1 cellular context compared by ENCODE assay signal in genomic region chr16:8812162-8812843, GRCh38.
TF ChIP-seq lines count a peak whose summit lies in the region.

No MANE protein-coding gene starts in this region.

TF ChIP-seq in GM23338, 12 proteins besides CTCF, POLR2A, EP300 and RAD21 (continued from another document):
- TF ChIP-seq ZNF462 (CRISPR knock-in tag; IDR thresholded peaks at IDR 0.05): no peak
- no peak for TF ChIP-seq EZH2phosphoT487 (IDR thresholded peaks at IDR 0.05; ENCODE audit: unreplicated experiment)
- no peak for TF ChIP-seq CREB1 (CRISPR knock-in tag; IDR thresholded peaks at IDR 0.05; ENCODE audit: low read depth)
- TF ChIP-seq ZNF114 (CRISPR knock-in tag; IDR thresholded peaks at IDR 0.05): no peak
- TF ChIP-seq REST (IDR thresholded peaks at IDR 0.05; ENCODE audit: unreplicated experiment): no peak
- TF ChIP-seq ETS1 (IDR thresholded peaks at IDR 0.05): no peak
- TF ChIP-seq EZH2 (IDR thresholded peaks at IDR 0.05; ENCODE audit: low read depth, unreplicated experiment): no peak
- no peak for TF ChIP-seq ZNF331 (CRISPR knock-in tag; IDR thresholded peaks at IDR 0.05; ENCODE audit: low read depth)
TF ChIP-seq in GM23338: peak in this region for 0.
